Comparison of ENCODE assay signal across 7 cellular contexts in genomic region chr13:99836291-99836690, GRCh38.
"Had no signal": no experiment of that assay in that cellular context is flagged by ENCODE, and none has a peak within 500 bp of the region (broad histone marks: within the 10 kb centered on the region; RNA-seq: fewer than 3 reads in every experiment).

No MANE protein-coding gene starts in this region.

- ATAC-seq: GM23338, HepG2 had no signal

- H2AFZ ChIP-seq: GM23338 had no signal

- H3K4me3 ChIP-seq: GM23338 had no signal

- H3K9me3 Mint-ChIP-seq: GM23338, IgD-negative memory B cell had no signal

- H3K27ac ChIP-seq: HL-60 had no signal

- DNase-seq: H7, HCEC 1CT, KBM-7 had no signal

- H3K4me3 Mint-ChIP-seq: GM23338 had no signal

- H3K4me2 ChIP-seq: GM23338 had no signal

- H3K27me3 Mint-ChIP-seq: IgD-negative memory B cell had no signal

- FAIRE-seq: HepG2 had no signal

- H3K27ac Mint-ChIP-seq: IgD-negative memory B cell had no signal
